In the genomic region with DNA sequence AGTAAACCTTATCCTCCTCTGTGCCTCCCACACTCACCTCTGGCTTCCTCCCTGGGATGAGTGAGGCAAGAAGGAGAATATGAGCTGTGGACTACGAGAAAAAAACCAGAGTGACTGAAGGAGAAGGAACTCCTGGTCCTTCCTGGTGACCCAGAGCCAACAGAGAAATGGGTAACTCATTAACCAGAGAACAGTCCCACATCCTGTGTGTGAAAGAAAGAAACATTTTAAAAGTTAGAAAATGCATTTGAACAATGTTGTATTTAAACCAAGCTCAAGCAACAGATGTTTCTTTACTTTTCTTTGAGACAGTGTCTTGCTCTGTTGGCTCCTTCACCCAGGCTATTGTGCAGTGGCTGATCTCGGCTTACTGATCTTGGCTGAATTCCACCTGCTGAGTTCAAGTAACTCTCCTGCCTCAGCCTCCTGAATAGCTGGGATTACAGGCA, we compare ENCODE assay signal across 10 cellular contexts. TPM values are rescaled to one million over a fixed set of nuclear protein-coding genes. Genes with fewer than 3 reads are reported as not detected.
DNase-seq lines count a peak whose midpoint lies in the region; ATAC-seq and TF ChIP-seq lines count a peak whose summit lies in the region.
"Had no signal": no experiment of that assay in that cellular context is flagged by ENCODE, and none has a peak within 500 bp of the region (broad histone marks: within the 10 kb centered on the region; RNA-seq: fewer than 3 reads in every experiment).

No MANE protein-coding gene starts in this region.

- no peak for TF ChIP-seq EP300 in transverse colon (IDR thresholded peaks at IDR 0.05; ENCODE audit: low read depth)

- in situ Hi-C loops in transverse colon (cut with MboI; ENCODE audit: low pct_ligation_motif_present in 1 of 4, low pct_unique_long_range_greater_than_20kb in 1 of 4, low sequenced_read_pairs in 3 of 4), result no loop called here

- TF ChIP-seq POLR2A in transverse colon (IDR thresholded peaks at IDR 0.05), result peak; percentile 19

- peak overlapping the region; percentile 86 for H3K4me2 ChIP-seq in OCI-LY3 (ENCODE audit: low read length)
- H3K4me2 ChIP-seq: smooth muscle cell had no signal

- peak overlapping the region; percentile 70 for H3K4me3 ChIP-seq in OCI-LY3 (ENCODE audit: low read length)
- no peak overlapping the region for H3K4me3 ChIP-seq in kidney epithelial cell (ENCODE audit: low read depth, low read length)
- peak overlapping the region in 1 of 4 donors; percentile 20 for H3K4me3 ChIP-seq in transverse colon
- H3K4me3 ChIP-seq: smooth muscle cell had no signal

- H3K4me1 ChIP-seq in OCI-LY3 (ENCODE audit: low read length), result peaks cover 75% of the 10 kb centered on the region
- peaks cover 5 to 49% (median 33%) of the 10 kb centered on the region in 4 donors for H3K4me1 ChIP-seq in transverse colon

- H3K79me2 ChIP-seq in OCI-LY3 (ENCODE audit: low read length), result no peaks in the 10 kb centered on the region

- H3K27me3 Mint-ChIP-seq in activated naive CD8-positive, alpha-beta T cell treated with anti-CD3 and anti-CD28 coated beads, Interleukin-2, amount 10 ng/mL, durations not matched to agents 7 days and 5 days, result peaks cover 20% of the 10 kb centered on the region
- H3K27me3 Mint-ChIP-seq in activated naive CD8-positive, alpha-beta T cell treated with anti-CD3 and anti-CD28 coated beads for 36 hours, result peaks cover 26% of the 10 kb centered on the region

- TF ChIP-seq CTCF in OCI-LY3 (IDR thresholded peaks at IDR 0.05; ENCODE audit: low read depth, low read length), result no peak
- no peak for TF ChIP-seq CTCF in kidney epithelial cell (IDR thresholded peaks at IDR 0.05; ENCODE audit: insufficient read depth, low read length, poor library complexity, severe bottlenecking)
- no peak for TF ChIP-seq CTCF in transverse colon (IDR thresholded peaks at IDR 0.05)
- TF ChIP-seq CTCF in RWPE1 (conservative IDR thresholded peaks at IDR 0.05; ENCODE audit: low read depth), result no peak

- H3K9me3 ChIP-seq in OCI-LY3 (ENCODE audit: insufficient read depth, low read length), result no peaks in the 10 kb centered on the region
- H3K9me3 ChIP-seq in transverse colon, result no peaks in the 10 kb centered on the region

- no peaks in the 10 kb centered on the region for H3K36me3 ChIP-seq in OCI-LY3 (replicated peaks; ENCODE audit: low read depth, low read length)
- H3K36me3 ChIP-seq in kidney epithelial cell (ENCODE audit: control insufficient read depth, insufficient read depth, low read length), result no peaks in the 10 kb centered on the region
- H3K36me3 ChIP-seq in transverse colon, result no peaks in the 10 kb centered on the region

- H4K20me1 ChIP-seq in OCI-LY3 (ENCODE audit: insufficient read depth, low read length), result no peaks in the 10 kb centered on the region

- no peaks in the 10 kb centered on the region for H3K36me3 Mint-ChIP-seq in activated naive CD8-positive, alpha-beta T cell treated with anti-CD3 and anti-CD28 coated beads, Interleukin-2, amount 10 ng/mL, durations not matched to agents 7 days and 5 days
- H3K36me3 Mint-ChIP-seq in activated naive CD8-positive, alpha-beta T cell treated with anti-CD3 and anti-CD28 coated beads for 36 hours, result no peaks in the 10 kb centered on the region

- CTCF ChIA-PET in RWPE1 (lab: Yijun Ruan, JAX), result interaction anchor here (0.6 kb wide), 2 partner anchors 11 to 256 kb away, joined by 3 read pairs; no protein-coding TSS in a partner anchor

- peak overlapping the region; percentile 46 for H3K4me3 Mint-ChIP-seq in activated naive CD8-positive, alpha-beta T cell treated with anti-CD3 and anti-CD28 coated beads, Interleukin-2, amount 10 ng/mL, durations not matched to agents 7 days and 5 days
- no peak overlapping the region for H3K4me3 Mint-ChIP-seq in activated naive CD8-positive, alpha-beta T cell treated with anti-CD3 and anti-CD28 coated beads for 36 hours

- peaks cover 40% of the 10 kb centered on the region for H3K4me1 Mint-ChIP-seq in activated naive CD8-positive, alpha-beta T cell treated with anti-CD3 and anti-CD28 coated beads, Interleukin-2, amount 10 ng/mL, durations not matched to agents 7 days and 5 days
- peaks cover 38% of the 10 kb centered on the region for H3K4me1 Mint-ChIP-seq in activated naive CD8-positive, alpha-beta T cell treated with anti-CD3 and anti-CD28 coated beads for 36 hours

- ATAC-seq in activated naive CD8-positive, alpha-beta T cell treated with anti-CD3 and anti-CD28 coated beads, Interleukin-2, amount 10 ng/mL, durations not matched to agents 7 days and 5 days (ENCODE audit: low read depth), result peak; percentile 35
- ATAC-seq in GM19467 (IDR thresholded peaks at IDR 0.05; ENCODE audit: unreplicated experiment), result no peak

- no peak overlapping the region for H2AFZ ChIP-seq in OCI-LY3 (ENCODE audit: low read depth, low read length)

- no peak for DNase-seq in activated naive CD8-positive, alpha-beta T cell treated with anti-CD3 and anti-CD28 coated beads, Interleukin-2, amount 10 ng/mL, durations not matched to agents 7 days and 5 days
- DNase-seq in activated naive CD8-positive, alpha-beta T cell treated with anti-CD3 and anti-CD28 coated beads for 36 hours, result no peak
- DNase-seq in kidney epithelial cell (ENCODE audit: low read depth), result peak; percentile 86
- DNase-seq in transverse colon, result peak; percentile 58
- no peak for DNase-seq in NCI-H1930 (lab: John Stamatoyannopoulos, UW)
- DNase-seq in RWPE1 (ENCODE audit: low spot score), result no peak

- no peaks in the 10 kb centered on the region for H3K9me3 Mint-ChIP-seq in activated naive CD8-positive, alpha-beta T cell treated with anti-CD3 and anti-CD28 coated beads, Interleukin-2, amount 10 ng/mL, durations not matched to agents 7 days and 5 days
- H3K9me3 Mint-ChIP-seq in activated naive CD8-positive, alpha-beta T cell treated with anti-CD3 and anti-CD28 coated beads for 36 hours, result no peaks in the 10 kb centered on the region

- H3K27ac ChIP-seq in OCI-LY3 (ENCODE audit: low read length) (peak overlapping the region; percentile 90), transverse colon (peak overlapping the region; percentile 40 to 82 (median 76)), RWPE1 (no peak overlapping the region)

- WGBS in transverse colon (ENCODE audit: low coverage in 1 of 2), 2 donors, result 15 to 25% methylated on average over 1 to 2 of the region's 2 CpGs

- peaks cover 13% of the 10 kb centered on the region for H3K27me3 ChIP-seq in OCI-LY3 (ENCODE audit: low read depth, low read length)
- H3K27me3 ChIP-seq in kidney epithelial cell (ENCODE audit: control insufficient read depth, insufficient read depth, low read length), result no peaks in the 10 kb centered on the region
- no peaks in the 10 kb centered on the region for H3K27me3 ChIP-seq in transverse colon

- H3K27ac Mint-ChIP-seq in activated naive CD8-positive, alpha-beta T cell treated with anti-CD3 and anti-CD28 coated beads, Interleukin-2, amount 10 ng/mL, durations not matched to agents 7 days and 5 days, result peak overlapping the region; percentile 67
- H3K27ac Mint-ChIP-seq in activated naive CD8-positive, alpha-beta T cell treated with anti-CD3 and anti-CD28 coated beads for 36 hours, result no peak overlapping the region

- POLR2A ChIA-PET in activated naive CD8-positive, alpha-beta T cell treated with anti-CD3 and anti-CD28 coated beads, Interleukin-2, amount 10 ng/mL, durations not matched to agents 7 days and 5 days (lab: Charles Lee), result interaction anchor here (0.7 to 3.0 kb wide), 3 partner anchors 10 to 362 kb away, joined by 3 to 14 read pairs (median 3); no protein-coding TSS in a partner anchor
- POLR2A ChIA-PET in RWPE1 (lab: Yijun Ruan, JAX; ENCODE audit: low non-redundant PET), result no interaction called here

- intact Hi-C loops in transverse colon (cut with DNase I; ENCODE audit: low total_unique reads), result no loop called here

- H3K9ac ChIP-seq in OCI-LY3 (ENCODE audit: low read length), result peak overlapping the region; percentile 48; the same call in 1 of the 2 replicates

RNA-seq across cellular contexts. Expression of a gene that starts 27.5 kb away (rescaled TPM):
- total RNA-seq in activated naive CD8-positive, alpha-beta T cell treated with anti-CD3 and anti-CD28 coated beads, Interleukin-2, amount 10 ng/mL, durations not matched to agents 7 days and 5 days, result 1 to 10 TPM; 2.0 to 2.2 TPM
- total RNA-seq in activated naive CD8-positive, alpha-beta T cell treated with anti-CD3 and anti-CD28 coated beads for 36 hours, result 1 to 10 TPM; 1.3 to 1.6 TPM
- total RNA-seq in kidney epithelial cell (0.75 and 2.2 TPM in 2 replicates), transverse colon (1 to 10 TPM in 2 of 4 donors, under 1 TPM in 1, not detected in 1; 0.80 to 8.4 (median 4.6) TPM)
- total RNA-seq: lung microvascular endothelial cell had no signal

RNA-seq across cellular contexts. Expression of a gene that starts 37.8 kb away (rescaled TPM):
- total RNA-seq in activated naive CD8-positive, alpha-beta T cell treated with anti-CD3 and anti-CD28 coated beads, Interleukin-2, amount 10 ng/mL, durations not matched to agents 7 days and 5 days, result 10 to 100 TPM; 73.9 to 79.1 TPM
- total RNA-seq in activated naive CD8-positive, alpha-beta T cell treated with anti-CD3 and anti-CD28 coated beads for 36 hours, result 10 to 100 TPM; 51.0 to 61.0 TPM
- total RNA-seq in kidney epithelial cell (190 and 233 TPM in 2 replicates), transverse colon (100 to 1,000 TPM; 131 to 388 (median 345) TPM)

Comparison
In these comparisons a context has a peak if more than half of its experiments do, and no peak if none do; other contexts are left out.
1. DNase-seq: peak in kidney epithelial cell (single experiment) and transverse colon (single experiment); none in activated naive CD8-positive, alpha-beta T cell treated with anti-CD3 and anti-CD28 coated beads, Interleukin-2, amount 10 ng/mL, durations not matched to agents 7 days and 5 days (single experiment), activated naive CD8-positive, alpha-beta T cell treated with anti-CD3 and anti-CD28 coated beads for 36 hours (single experiment), NCI-H1930 (0 of 2) and RWPE1 (single experiment).